In the genomic region with DNA sequence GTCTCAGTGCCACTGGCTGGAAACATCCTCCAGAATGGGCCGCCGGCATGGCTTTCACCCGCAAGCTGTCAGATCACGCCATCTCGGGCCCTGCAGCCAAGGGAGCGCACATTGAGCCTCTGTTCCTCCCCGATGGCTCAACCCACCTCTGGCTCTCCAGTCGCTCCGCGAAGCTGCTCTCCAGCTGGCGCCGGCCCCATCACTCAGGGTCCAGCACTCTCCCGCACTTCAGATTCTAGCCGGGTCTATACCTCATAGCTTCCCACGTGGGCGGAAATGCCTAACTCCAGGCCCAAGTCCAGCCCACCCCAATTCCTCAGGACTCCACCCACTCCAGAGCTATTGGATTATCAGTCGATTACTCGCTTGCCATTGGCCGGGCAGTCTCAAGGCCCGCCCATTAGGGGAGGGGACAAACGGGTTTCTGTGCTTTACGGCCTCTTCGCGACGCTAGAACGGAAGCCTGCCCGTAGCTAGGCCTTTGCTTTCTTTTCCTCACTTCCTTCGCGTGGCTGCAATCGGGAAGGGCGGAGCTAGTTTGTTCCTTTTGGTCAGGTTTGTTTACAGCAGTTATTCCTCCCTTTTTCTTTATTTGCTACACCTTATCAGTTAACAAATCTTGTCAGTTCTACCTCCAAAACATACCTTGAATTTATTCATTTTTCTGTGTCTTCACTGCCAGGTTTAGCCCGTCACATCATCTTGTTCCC, we compare ENCODE assay signal across 1 cellular context.
TF ChIP-seq lines count a peak whose summit lies in the region.

A gene with protein sequence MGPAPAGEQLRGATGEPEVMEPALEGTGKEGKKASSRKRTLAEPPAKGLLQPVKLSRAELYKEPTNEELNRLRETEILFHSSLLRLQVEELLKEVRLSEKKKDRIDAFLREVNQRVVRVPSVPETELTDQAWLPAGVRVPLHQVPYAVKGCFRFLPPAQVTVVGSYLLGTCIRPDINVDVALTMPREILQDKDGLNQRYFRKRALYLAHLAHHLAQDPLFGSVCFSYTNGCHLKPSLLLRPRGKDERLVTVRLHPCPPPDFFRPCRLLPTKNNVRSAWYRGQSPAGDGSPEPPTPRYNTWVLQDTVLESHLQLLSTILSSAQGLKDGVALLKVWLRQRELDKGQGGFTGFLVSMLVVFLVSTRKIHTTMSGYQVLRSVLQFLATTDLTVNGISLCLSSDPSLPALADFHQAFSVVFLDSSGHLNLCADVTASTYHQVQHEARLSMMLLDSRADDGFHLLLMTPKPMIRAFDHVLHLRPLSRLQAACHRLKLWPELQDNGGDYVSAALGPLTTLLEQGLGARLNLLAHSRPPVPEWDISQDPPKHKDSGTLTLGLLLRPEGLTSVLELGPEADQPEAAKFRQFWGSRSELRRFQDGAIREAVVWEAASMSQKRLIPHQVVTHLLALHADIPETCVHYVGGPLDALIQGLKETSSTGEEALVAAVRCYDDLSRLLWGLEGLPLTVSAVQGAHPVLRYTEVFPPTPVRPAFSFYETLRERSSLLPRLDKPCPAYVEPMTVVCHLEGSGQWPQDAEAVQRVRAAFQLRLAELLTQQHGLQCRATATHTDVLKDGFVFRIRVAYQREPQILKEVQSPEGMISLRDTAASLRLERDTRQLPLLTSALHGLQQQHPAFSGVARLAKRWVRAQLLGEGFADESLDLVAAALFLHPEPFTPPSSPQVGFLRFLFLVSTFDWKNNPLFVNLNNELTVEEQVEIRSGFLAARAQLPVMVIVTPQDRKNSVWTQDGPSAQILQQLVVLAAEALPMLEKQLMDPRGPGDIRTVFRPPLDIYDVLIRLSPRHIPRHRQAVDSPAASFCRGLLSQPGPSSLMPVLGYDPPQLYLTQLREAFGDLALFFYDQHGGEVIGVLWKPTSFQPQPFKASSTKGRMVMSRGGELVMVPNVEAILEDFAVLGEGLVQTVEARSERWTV (minus strand): TSS at position 282 of the 710 bp plus-strand sequence. CDS start 82 bp downstream, at position 200.

TF ChIP-seq in GM23338, 12 proteins besides CTCF, POLR2A, EP300 and RAD21:
- TF ChIP-seq EZH2 (IDR thresholded peaks at IDR 0.05; ENCODE audit: low read depth, unreplicated experiment) (no peak), ZNF331 (CRISPR knock-in tag; IDR thresholded peaks at IDR 0.05; ENCODE audit: low read depth) (no peak), EZH2phosphoT487 (IDR thresholded peaks at IDR 0.05; ENCODE audit: unreplicated experiment) (no peak), NANOG (IDR thresholded peaks at IDR 0.05; ENCODE audit: borderline replicate concordance) (no peak), ZNF114 (CRISPR knock-in tag; IDR thresholded peaks at IDR 0.05) (no peak), JUNB (IDR thresholded peaks at IDR 0.05; ENCODE audit: unreplicated experiment) (no peak), STAT1 (IDR thresholded peaks at IDR 0.05; ENCODE audit: unreplicated experiment) (no peak), CREB1 (CRISPR knock-in tag; IDR thresholded peaks at IDR 0.05; ENCODE audit: low read depth) (0 out of 2 replicates have a peak, but pooled peaks have one; percentile 16), POLR2AphosphoS5 (IDR thresholded peaks at IDR 0.05; ENCODE audit: low read depth) (peak; percentile 83)
- TF ChIP-seq, protein P1, sequence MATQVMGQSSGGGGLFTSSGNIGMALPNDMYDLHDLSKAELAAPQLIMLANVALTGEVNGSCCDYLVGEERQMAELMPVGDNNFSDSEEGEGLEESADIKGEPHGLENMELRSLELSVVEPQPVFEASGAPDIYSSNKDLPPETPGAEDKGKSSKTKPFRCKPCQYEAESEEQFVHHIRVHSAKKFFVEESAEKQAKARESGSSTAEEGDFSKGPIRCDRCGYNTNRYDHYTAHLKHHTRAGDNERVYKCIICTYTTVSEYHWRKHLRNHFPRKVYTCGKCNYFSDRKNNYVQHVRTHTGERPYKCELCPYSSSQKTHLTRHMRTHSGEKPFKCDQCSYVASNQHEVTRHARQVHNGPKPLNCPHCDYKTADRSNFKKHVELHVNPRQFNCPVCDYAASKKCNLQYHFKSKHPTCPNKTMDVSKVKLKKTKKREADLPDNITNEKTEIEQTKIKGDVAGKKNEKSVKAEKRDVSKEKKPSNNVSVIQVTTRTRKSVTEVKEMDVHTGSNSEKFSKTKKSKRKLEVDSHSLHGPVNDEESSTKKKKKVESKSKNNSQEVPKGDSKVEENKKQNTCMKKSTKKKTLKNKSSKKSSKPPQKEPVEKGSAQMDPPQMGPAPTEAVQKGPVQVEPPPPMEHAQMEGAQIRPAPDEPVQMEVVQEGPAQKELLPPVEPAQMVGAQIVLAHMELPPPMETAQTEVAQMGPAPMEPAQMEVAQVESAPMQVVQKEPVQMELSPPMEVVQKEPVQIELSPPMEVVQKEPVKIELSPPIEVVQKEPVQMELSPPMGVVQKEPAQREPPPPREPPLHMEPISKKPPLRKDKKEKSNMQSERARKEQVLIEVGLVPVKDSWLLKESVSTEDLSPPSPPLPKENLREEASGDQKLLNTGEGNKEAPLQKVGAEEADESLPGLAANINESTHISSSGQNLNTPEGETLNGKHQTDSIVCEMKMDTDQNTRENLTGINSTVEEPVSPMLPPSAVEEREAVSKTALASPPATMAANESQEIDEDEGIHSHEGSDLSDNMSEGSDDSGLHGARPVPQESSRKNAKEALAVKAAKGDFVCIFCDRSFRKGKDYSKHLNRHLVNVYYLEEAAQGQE (IDR thresholded peaks at IDR 0.05; ENCODE audit: unreplicated experiment), result no peak
- TF ChIP-seq, protein P2, sequence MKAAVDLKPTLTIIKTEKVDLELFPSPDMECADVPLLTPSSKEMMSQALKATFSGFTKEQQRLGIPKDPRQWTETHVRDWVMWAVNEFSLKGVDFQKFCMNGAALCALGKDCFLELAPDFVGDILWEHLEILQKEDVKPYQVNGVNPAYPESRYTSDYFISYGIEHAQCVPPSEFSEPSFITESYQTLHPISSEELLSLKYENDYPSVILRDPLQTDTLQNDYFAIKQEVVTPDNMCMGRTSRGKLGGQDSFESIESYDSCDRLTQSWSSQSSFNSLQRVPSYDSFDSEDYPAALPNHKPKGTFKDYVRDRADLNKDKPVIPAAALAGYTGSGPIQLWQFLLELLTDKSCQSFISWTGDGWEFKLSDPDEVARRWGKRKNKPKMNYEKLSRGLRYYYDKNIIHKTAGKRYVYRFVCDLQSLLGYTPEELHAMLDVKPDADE (IDR thresholded peaks at IDR 0.05), result peak; percentile 73
- TF ChIP-seq, protein P3, sequence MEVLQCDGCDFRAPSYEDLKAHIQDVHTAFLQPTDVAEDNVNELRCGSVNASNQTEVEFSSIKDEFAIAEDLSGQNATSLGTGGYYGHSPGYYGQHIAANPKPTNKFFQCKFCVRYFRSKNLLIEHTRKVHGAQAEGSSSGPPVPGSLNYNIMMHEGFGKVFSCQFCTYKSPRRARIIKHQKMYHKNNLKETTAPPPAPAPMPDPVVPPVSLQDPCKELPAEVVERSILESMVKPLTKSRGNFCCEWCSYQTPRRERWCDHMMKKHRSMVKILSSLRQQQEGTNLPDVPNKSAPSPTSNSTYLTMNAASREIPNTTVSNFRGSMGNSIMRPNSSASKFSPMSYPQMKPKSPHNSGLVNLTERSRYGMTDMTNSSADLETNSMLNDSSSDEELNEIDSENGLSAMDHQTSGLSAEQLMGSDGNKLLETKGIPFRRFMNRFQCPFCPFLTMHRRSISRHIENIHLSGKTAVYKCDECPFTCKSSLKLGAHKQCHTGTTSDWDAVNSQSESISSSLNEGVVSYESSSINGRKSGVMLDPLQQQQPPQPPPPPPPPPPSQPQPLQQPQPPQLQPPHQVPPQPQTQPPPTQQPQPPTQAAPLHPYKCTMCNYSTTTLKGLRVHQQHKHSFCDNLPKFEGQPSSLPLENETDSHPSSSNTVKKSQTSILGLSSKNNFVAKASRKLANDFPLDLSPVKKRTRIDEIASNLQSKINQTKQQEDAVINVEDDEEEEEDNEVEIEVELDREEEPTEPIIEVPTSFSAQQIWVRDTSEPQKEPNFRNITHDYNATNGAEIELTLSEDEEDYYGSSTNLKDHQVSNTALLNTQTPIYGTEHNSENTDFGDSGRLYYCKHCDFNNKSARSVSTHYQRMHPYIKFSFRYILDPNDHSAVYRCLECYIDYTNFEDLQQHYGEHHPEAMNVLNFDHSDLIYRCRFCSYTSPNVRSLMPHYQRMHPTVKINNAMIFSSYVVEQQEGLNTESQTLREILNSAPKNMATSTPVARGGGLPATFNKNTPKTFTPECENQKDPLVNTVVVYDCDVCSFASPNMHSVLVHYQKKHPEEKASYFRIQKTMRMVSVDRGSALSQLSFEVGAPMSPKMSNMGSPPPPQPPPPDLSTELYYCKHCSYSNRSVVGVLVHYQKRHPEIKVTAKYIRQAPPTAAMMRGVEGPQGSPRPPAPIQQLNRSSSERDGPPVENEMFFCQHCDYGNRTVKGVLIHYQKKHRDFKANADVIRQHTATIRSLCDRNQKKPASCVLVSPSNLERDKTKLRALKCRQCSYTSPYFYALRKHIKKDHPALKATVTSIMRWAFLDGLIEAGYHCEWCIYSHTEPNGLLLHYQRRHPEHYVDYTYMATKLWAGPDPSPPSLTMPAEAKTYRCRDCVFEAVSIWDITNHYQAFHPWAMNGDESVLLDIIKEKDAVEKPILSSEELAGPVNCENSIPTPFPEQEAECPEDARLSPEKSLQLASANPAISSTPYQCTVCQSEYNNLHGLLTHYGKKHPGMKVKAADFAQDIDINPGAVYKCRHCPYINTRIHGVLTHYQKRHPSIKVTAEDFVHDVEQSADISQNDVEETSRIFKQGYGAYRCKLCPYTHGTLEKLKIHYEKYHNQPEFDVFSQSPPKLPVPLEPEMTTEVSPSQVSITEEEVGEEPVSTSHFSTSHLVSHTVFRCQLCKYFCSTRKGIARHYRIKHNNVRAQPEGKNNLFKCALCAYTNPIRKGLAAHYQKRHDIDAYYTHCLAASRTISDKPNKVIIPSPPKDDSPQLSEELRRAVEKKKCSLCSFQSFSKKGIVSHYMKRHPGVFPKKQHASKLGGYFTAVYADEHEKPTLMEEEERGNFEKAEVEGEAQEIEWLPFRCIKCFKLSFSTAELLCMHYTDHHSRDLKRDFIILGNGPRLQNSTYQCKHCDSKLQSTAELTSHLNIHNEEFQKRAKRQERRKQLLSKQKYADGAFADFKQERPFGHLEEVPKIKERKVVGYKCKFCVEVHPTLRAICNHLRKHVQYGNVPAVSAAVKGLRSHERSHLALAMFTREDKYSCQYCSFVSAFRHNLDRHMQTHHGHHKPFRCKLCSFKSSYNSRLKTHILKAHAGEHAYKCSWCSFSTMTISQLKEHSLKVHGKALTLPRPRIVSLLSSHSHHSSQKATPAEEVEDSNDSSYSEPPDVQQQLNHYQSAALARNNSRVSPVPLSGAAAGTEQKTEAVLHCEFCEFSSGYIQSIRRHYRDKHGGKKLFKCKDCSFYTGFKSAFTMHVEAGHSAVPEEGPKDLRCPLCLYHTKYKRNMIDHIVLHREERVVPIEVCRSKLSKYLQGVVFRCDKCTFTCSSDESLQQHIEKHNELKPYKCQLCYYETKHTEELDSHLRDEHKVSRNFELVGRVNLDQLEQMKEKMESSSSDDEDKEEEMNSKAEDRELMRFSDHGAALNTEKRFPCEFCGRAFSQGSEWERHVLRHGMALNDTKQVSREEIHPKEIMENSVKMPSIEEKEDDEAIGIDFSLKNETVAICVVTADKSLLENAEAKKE (CRISPR knock-in tag; IDR thresholded peaks at IDR 0.05), result no peak
TF ChIP-seq in GM23338: peak in this region for 3.
